ENCODE assay signal across 2 cellular contexts in genomic region chr13:30204564-30204963, GRCh38.
TF ChIP-seq lines count a peak whose summit lies in the region.

No MANE protein-coding gene starts in this region.

TF ChIP-seq in GM12878, 131 proteins besides CTCF, POLR2A, EP300 and RAD21 (continues in another document):
- peak; percentile 74 for TF ChIP-seq IRF4 (IDR thresholded peaks at IDR 0.05; ENCODE audit: low read depth, low read length)
- TF ChIP-seq, protein P1, sequence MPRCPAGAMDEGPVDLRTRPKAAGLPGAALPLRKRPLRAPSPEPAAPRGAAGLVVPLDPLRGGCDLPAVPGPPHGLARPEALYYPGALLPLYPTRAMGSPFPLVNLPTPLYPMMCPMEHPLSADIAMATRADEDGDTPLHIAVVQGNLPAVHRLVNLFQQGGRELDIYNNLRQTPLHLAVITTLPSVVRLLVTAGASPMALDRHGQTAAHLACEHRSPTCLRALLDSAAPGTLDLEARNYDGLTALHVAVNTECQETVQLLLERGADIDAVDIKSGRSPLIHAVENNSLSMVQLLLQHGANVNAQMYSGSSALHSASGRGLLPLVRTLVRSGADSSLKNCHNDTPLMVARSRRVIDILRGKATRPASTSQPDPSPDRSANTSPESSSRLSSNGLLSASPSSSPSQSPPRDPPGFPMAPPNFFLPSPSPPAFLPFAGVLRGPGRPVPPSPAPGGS (IDR thresholded peaks at IDR 0.05; ENCODE audit: borderline replicate concordance, insufficient read depth, low read depth, low read length, poor library complexity, severe bottlenecking) = peak; percentile 63
- TF ChIP-seq BCL11A (IDR thresholded peaks at IDR 0.05; ENCODE audit: low read depth, low read length) = peak; percentile 40; the same call in 1 of the 2 replicates
- peak; percentile 36; the same call in 1 of the 2 replicates for TF ChIP-seq DPF2 (IDR thresholded peaks at IDR 0.05)
- TF ChIP-seq CREB1 (IDR thresholded peaks at IDR 0.05; ENCODE audit: low read depth) = peak; percentile 87
- TF ChIP-seq NFIC (IDR thresholded peaks at IDR 0.05; ENCODE audit: low read depth, low read length) = peak; percentile 91; the same call in 1 of the 2 replicates
- TF ChIP-seq RUNX3 (IDR thresholded peaks at IDR 0.05; ENCODE audit: low read length) = peak; percentile 94
- 0 out of 2 replicates have a peak, but pooled peaks have one; percentile 38 for TF ChIP-seq MTA2 (IDR thresholded peaks at IDR 0.05; ENCODE audit: low read depth)
- TF ChIP-seq RELB (IDR thresholded peaks at IDR 0.05; ENCODE audit: low read depth) = 0 out of 2 replicates have a peak, but pooled peaks have one; percentile 21
- no peak for TF ChIP-seq POU2F2 (IDR thresholded peaks at IDR 0.05; ENCODE audit: borderline replicate concordance, low read depth, low read length)
- no peak for TF ChIP-seq YBX1 (IDR thresholded peaks at IDR 0.05)
- peak; percentile 65 for TF ChIP-seq ATF2 (IDR thresholded peaks at IDR 0.05; ENCODE audit: low read length)
- TF ChIP-seq ETV6 (conservative IDR thresholded peaks at IDR 0.05 in 1 of 2, IDR thresholded peaks at IDR 0.05 in 1 of 2; ENCODE audit: borderline replicate concordance in 1 of 2, low read depth in 1 of 2) = peak in 1 of 2 experiments; percentile 79; a peak in 1 of 4 replicates
- TF ChIP-seq ELK1 (IDR thresholded peaks at IDR 0.05; ENCODE audit: low read depth, low read length) = no peak
- TF ChIP-seq, protein P2, sequence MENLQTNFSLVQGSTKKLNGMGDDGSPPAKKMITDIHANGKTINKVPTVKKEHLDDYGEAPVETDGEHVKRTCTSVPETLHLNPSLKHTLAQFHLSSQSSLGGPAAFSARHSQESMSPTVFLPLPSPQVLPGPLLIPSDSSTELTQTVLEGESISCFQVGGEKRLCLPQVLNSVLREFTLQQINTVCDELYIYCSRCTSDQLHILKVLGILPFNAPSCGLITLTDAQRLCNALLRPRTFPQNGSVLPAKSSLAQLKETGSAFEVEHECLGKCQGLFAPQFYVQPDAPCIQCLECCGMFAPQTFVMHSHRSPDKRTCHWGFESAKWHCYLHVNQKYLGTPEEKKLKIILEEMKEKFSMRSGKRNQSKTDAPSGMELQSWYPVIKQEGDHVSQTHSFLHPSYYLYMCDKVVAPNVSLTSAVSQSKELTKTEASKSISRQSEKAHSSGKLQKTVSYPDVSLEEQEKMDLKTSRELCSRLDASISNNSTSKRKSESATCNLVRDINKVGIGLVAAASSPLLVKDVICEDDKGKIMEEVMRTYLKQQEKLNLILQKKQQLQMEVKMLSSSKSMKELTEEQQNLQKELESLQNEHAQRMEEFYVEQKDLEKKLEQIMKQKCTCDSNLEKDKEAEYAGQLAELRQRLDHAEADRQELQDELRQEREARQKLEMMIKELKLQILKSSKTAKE (IDR thresholded peaks at IDR 0.05; ENCODE audit: low read depth, poor library complexity, severe bottlenecking) = no peak
- 0 out of 2 replicates have a peak, but pooled peaks have one; percentile 45 for TF ChIP-seq MTA3 (IDR thresholded peaks at IDR 0.05; ENCODE audit: borderline replicate concordance, low read length)
- TF ChIP-seq FOXM1 (IDR thresholded peaks at IDR 0.05; ENCODE audit: low read depth, low read length) = peak; percentile 87; the same call in 1 of the 2 replicates
- TF ChIP-seq ATF7 (IDR thresholded peaks at IDR 0.05; ENCODE audit: low read depth) = peak; percentile 87
- peak; percentile 96 for TF ChIP-seq JUNB (IDR thresholded peaks at IDR 0.05)
- TF ChIP-seq HDAC2 (IDR thresholded peaks at IDR 0.05) = no peak
- TF ChIP-seq MEF2A (IDR thresholded peaks at IDR 0.05; ENCODE audit: insufficient read depth, low read depth, low read length) = 0 out of 2 replicates have a peak, but pooled peaks have one; percentile 35
- no peak for TF ChIP-seq CHD4 (IDR thresholded peaks at IDR 0.05)
- 0 out of 2 replicates have a peak, but pooled peaks have one; percentile 26 for TF ChIP-seq GABPA (IDR thresholded peaks at IDR 0.05; ENCODE audit: low read depth)
- TF ChIP-seq ZZZ3 (IDR thresholded peaks at IDR 0.05; ENCODE audit: control insufficient read depth, insufficient read length, low read depth) = no peak
- peak; percentile 61; the same call in 1 of the 2 replicates for TF ChIP-seq CBFB (IDR thresholded peaks at IDR 0.05; ENCODE audit: low read depth)
- peak; percentile 87 for TF ChIP-seq ZBED1 (IDR thresholded peaks at IDR 0.05; ENCODE audit: borderline replicate concordance)

TF ChIP-seq in HepG2, 621 proteins besides CTCF, POLR2A, EP300 and RAD21:
- TF ChIP-seq ZSCAN9 (CRISPR knock-in tag; IDR thresholded peaks at IDR 0.05; ENCODE audit: borderline replicate concordance) (no peak), ZNF570 (CRISPR knock-in tag; IDR thresholded peaks at IDR 0.05; ENCODE audit: borderline replicate concordance) (no peak), ZNF282 (IDR thresholded peaks at IDR 0.05; ENCODE audit: partially characterized antibody) (no peak), TEF (CRISPR knock-in tag; IDR thresholded peaks at IDR 0.05) (no peak), ZNF333 (CRISPR knock-in tag; IDR thresholded peaks at IDR 0.05; ENCODE audit: borderline replicate concordance) (no peak), ZNF337 (CRISPR knock-in tag; IDR thresholded peaks at IDR 0.05; ENCODE audit: borderline replicate concordance, low read depth) (no peak), PPARG (CRISPR knock-in tag; conservative IDR thresholded peaks at IDR 0.05) (no peak), DNMT1 (CRISPR knock-in tag; IDR thresholded peaks at IDR 0.05) (no peak), ZNF530 (CRISPR knock-in tag; IDR thresholded peaks at IDR 0.05; ENCODE audit: low read depth) (no peak), SRSF4 (IDR thresholded peaks at IDR 0.05; ENCODE audit: low read depth, low read length, poor library complexity, severe bottlenecking) (no peak), ZNF746 (CRISPR knock-in tag; IDR thresholded peaks at IDR 0.05) (no peak), ADNP (CRISPR knock-in tag; IDR thresholded peaks at IDR 0.05) (no peak), ZNF180 (CRISPR knock-in tag; IDR thresholded peaks at IDR 0.05; ENCODE audit: borderline replicate concordance, low read depth) (no peak), SMC3 (IDR thresholded peaks at IDR 0.05; ENCODE audit: low read length) (no peak), ZNF605 (CRISPR knock-in tag; IDR thresholded peaks at IDR 0.05) (no peak)
